1 cellular context compared by ENCODE assay signal in the genomic region with DNA sequence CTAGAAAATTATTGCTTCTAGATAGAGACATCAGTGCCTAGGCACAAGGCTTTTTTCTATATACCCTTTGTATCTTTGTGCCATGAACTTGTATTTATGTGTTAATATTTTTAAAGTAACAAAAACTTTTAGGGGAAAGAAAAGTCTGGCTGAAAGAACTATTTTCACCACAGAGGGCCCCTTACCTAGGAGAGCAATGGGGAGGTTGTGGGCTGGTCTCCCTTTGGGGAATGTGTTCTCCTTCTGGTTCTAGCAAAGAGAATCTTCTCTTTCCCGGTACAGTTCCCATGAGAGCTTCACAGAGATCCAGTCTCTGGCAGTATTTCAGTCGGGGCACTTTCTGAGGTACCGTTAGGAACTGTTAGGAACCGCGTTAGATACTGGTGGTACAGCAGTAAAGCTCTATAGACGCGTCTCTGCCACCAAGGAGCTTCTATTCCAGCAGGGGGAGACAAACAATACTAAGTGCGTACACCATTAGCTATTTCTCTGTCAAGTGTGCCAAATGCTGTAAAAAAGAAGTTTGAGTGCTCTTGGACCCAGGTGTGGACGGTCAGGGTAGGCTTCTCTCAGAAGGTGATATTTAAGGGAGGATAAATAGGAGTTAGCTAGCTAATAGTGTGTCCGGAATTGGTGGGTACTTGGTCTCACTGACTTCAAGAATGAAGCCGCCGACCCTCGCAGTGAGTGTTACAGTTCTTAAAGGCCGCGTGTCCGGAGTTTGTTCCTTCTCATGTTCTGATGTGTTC.
TF ChIP-seq lines count a peak whose summit lies in the region.

No MANE protein-coding gene starts in this region.

TF ChIP-seq in K562, 482 proteins besides CTCF, POLR2A, EP300 and RAD21 (continued from another document):
- no peak for TF ChIP-seq BRD9 (IDR thresholded peaks at IDR 0.05; ENCODE audit: low read depth, partially characterized antibody)
- TF ChIP-seq MNT (conservative IDR thresholded peaks at IDR 0.05), result no peak
- TF ChIP-seq ZNF165 (CRISPR knock-in tag; IDR thresholded peaks at IDR 0.05; ENCODE audit: borderline replicate concordance), result no peak
- TF ChIP-seq, protein P1, sequence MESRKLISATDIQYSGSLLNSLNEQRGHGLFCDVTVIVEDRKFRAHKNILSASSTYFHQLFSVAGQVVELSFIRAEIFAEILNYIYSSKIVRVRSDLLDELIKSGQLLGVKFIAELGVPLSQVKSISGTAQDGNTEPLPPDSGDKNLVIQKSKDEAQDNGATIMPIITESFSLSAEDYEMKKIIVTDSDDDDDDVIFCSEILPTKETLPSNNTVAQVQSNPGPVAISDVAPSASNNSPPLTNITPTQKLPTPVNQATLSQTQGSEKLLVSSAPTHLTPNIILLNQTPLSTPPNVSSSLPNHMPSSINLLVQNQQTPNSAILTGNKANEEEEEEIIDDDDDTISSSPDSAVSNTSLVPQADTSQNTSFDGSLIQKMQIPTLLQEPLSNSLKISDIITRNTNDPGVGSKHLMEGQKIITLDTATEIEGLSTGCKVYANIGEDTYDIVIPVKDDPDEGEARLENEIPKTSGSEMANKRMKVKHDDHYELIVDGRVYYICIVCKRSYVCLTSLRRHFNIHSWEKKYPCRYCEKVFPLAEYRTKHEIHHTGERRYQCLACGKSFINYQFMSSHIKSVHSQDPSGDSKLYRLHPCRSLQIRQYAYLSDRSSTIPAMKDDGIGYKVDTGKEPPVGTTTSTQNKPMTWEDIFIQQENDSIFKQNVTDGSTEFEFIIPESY (CRISPR knock-in tag; IDR thresholded peaks at IDR 0.05), result peak; percentile 48; the same call in 1 of the 2 replicates
TF ChIP-seq in K562: peak in this region for 10.
